Comparison of ENCODE assay signal across 9 cellular contexts in genomic region chr2:199199797-199200196, GRCh38.
"Had no signal": no experiment of that assay in that cellular context is flagged by ENCODE, and none has a peak within 500 bp of the region (broad histone marks: within the 10 kb centered on the region; RNA-seq: fewer than 3 reads in every experiment).

No MANE protein-coding gene starts in this region.

- ATAC-seq: HepG2 had no signal

- H3K4me3 ChIP-seq: GM23248 had no signal

- H3K36me3 Mint-ChIP-seq: IgD-negative memory B cell had no signal

- H3K9me3 Mint-ChIP-seq: H9, IgD-negative memory B cell had no signal

- H3K9ac ChIP-seq: GM23248 had no signal

- H3K4me3 Mint-ChIP-seq: H9, IgD-negative memory B cell had no signal

- H3K4me1 Mint-ChIP-seq: IgD-negative memory B cell had no signal

- H3K27ac ChIP-seq: GM23248, HL-60 had no signal

- H3K27me3 Mint-ChIP-seq: IgD-negative memory B cell had no signal

- DNase-seq: GM23248, H9, HCEC 1CT, KBM-7 had no signal

- FAIRE-seq: H1, H54, HepG2 had no signal

- H2AFZ ChIP-seq: GM23248 had no signal

- H3K27ac Mint-ChIP-seq: IgD-negative memory B cell had no signal
